ENCODE assay signal across 8 cellular contexts in genomic region chr14:105487986-105488777, GRCh38. TPM values are rescaled to one million over a fixed set of nuclear protein-coding genes. Genes with fewer than 3 reads are reported as not detected.
DNase-seq lines count a peak whose midpoint lies in the region; ATAC-seq, FAIRE-seq and TF ChIP-seq lines count a peak whose summit lies in the region.

No MANE protein-coding gene starts in this region.

- no peak for TF ChIP-seq POLR2A in H1 (IDR thresholded peaks at IDR 0.05; ENCODE audit: control extremely low read depth in 1 of 2, low read depth in 2 of 2, low read length in 2 of 2)

- FAIRE-seq in H1 (lab: Jason Lieb, UNC), result no peak

- H2BK5ac ChIP-seq in H1 (ENCODE audit: low read depth, low read length), result no peak overlapping the region

- H2AK5ac ChIP-seq in H1 (ENCODE audit: low read depth, low read length), result peak overlapping the region; percentile 48; the same call in 1 of the 2 replicates

- peak overlapping the region; percentile 68; the same call in 1 of the 2 replicates for H4K8ac ChIP-seq in H1 (ENCODE audit: extremely low read depth, insufficient read depth, low read length)

- H3K23me2 ChIP-seq in H1 (ENCODE audit: low read depth, low read length), result peaks cover 9% of the 10 kb centered on the region; the same call in 1 of the 2 replicates

- no peak overlapping the region for H2BK20ac ChIP-seq in H1 (ENCODE audit: low read length)

- TF ChIP-seq CTCF in RWPE1 (conservative IDR thresholded peaks at IDR 0.05; ENCODE audit: low read depth) (no peak), H1 (IDR thresholded peaks at IDR 0.05; ENCODE audit: control extremely low read depth in 1 of 3, insufficient read depth in 1 of 3, low read depth in 1 of 3, low read length in 3 of 3) (peak in 1 of 3 experiments; percentile 24; a peak in 1 of 4 replicates), parathyroid adenoma (IDR thresholded peaks at IDR 0.05) (no peak), brain microvascular endothelial cell (IDR thresholded peaks at IDR 0.05; ENCODE audit: low read depth, low read length, missing control alignments) (no peak)

- H3K4me2 ChIP-seq in H1 (ENCODE audit: insufficient read depth in 1 of 2, low read depth in 2 of 2, low read length in 2 of 2) (peak overlapping the region; percentile 53 to 75; a peak in 2 of 4 replicates), parathyroid adenoma (ENCODE audit: low read length) (no peak overlapping the region)

- CTCF ChIA-PET in RWPE1 (lab: Yijun Ruan, JAX) (interaction anchor here (0.6 to 2.1 kb wide), 3 partner anchors 16 to 187 kb away, joined by 3 to 19 read pairs (median 3); partner anchors contain the start of gene BRF1), H1 (lab: Charles Lee; ENCODE audit: partially characterized antibody) (interaction anchor here (1.3 to 2.6 kb wide), 13 partner anchors 7 to 122 kb away, joined by 3 to 33 read pairs (median 7); no protein-coding TSS in a partner anchor)

- H3K9me3 ChIP-seq in H1 (ENCODE audit: insufficient read depth in 2 of 2, low read depth in 1 of 2, low read length in 1 of 2) (no peaks in the 10 kb centered on the region), parathyroid adenoma (ENCODE audit: control insufficient read depth, low read length) (no peaks in the 10 kb centered on the region)

- in situ Hi-C loops in brain microvascular endothelial cell (cut with HindIII; ENCODE audit: low pct_ligation_motif_present, low sequenced_read_pairs), result no loop called here

- H3K4ac ChIP-seq in H1 (replicated peaks; ENCODE audit: insufficient read length, low read depth, low read length), result no peak overlapping the region

- H3K79me1 ChIP-seq in H1 (ENCODE audit: low read depth, low read length), result no peaks in the 10 kb centered on the region

- DNase-seq in COLO668 (lab: John Stamatoyannopoulos, UW; ENCODE audit: unreplicated experiment) (peak; percentile 29), RWPE1 (ENCODE audit: low spot score) (no peak), H1 (ENCODE audit: low read depth in 1 of 2, low spot score in 2 of 2) (no peak), brain microvascular endothelial cell (no peak), dedifferentiated amniotic fluid mesenchymal stem cell (ENCODE audit: extremely low spot score) (no peak)

- H3K9ac ChIP-seq in H1 (replicated peaks in 1 of 4; ENCODE audit: extremely low read depth in 1 of 4, low read depth in 3 of 4, low read length in 3 of 4) (no peak overlapping the region), parathyroid adenoma (no peak overlapping the region)

- no peak overlapping the region for H3K56ac ChIP-seq in H1 (replicated peaks; ENCODE audit: insufficient read length, low read depth, low read length)

- no peak overlapping the region for H3K18ac ChIP-seq in H1 (ENCODE audit: extremely low read depth, low read length)

- no peak overlapping the region for H4K5ac ChIP-seq in H1 (ENCODE audit: insufficient read length, low read depth, low read length)

- no peak overlapping the region for H3K23ac ChIP-seq in H1 (ENCODE audit: insufficient read length)

- no peak overlapping the region for H2BK15ac ChIP-seq in H1 (ENCODE audit: low read length)

- TF ChIP-seq EP300 in H1 (IDR thresholded peaks at IDR 0.05; ENCODE audit: borderline replicate concordance in 1 of 2, low read depth in 2 of 2, low read length in 2 of 2), result no peak

- no peak overlapping the region for H3K14ac ChIP-seq in H1 (ENCODE audit: insufficient read length)

- H3K4me3 ChIP-seq in H1 (ENCODE audit: extremely low read depth in 1 of 4, insufficient read depth in 2 of 4, low read depth in 3 of 4, low read length in 4 of 4) (peak overlapping the region in 1 of 4 experiments; percentile 61; a peak in 2 of 8 replicates), parathyroid adenoma (ENCODE audit: low read depth, low read length) (no peak overlapping the region), brain microvascular endothelial cell (ENCODE audit: low read depth, low read length) (no peak overlapping the region)

- no peak overlapping the region for H2AFZ ChIP-seq in H1 (ENCODE audit: low read length)
- H2AFZ ChIP-seq in parathyroid adenoma, result no peak overlapping the region

- H3K4me1 ChIP-seq in H1 (replicated peaks in 1 of 4; ENCODE audit: control insufficient read depth in 3 of 4, insufficient read depth in 4 of 4, low read length in 3 of 4) (peaks cover 0 to 20% (median 5%) of the 10 kb centered on the region in 4 experiments; a peak in 5 of 7 replicates), parathyroid adenoma (peaks cover 17% of the 10 kb centered on the region)

- POLR2A ChIA-PET in RWPE1 (lab: Yijun Ruan, JAX; ENCODE audit: low non-redundant PET), result no interaction called here
- POLR2A ChIA-PET in H1 (lab: Charles Lee; ENCODE audit: partially characterized antibody), result interaction anchor here (2.2 to 2.8 kb wide), 2 partner anchors 7 to 12 kb away, joined by 8 to 9 read pairs; no protein-coding TSS in a partner anchor

- no peak overlapping the region for H4K91ac ChIP-seq in H1 (replicated peaks; ENCODE audit: insufficient read length, low read length)

- H3K36me3 ChIP-seq in H1 (ENCODE audit: control insufficient read depth in 2 of 4, insufficient read depth in 4 of 4, low read length in 3 of 4), result no peaks in the 10 kb centered on the region; a peak in 2 of 8 replicates
- H3K36me3 ChIP-seq in parathyroid adenoma (ENCODE audit: control insufficient read depth, insufficient read depth, low read length), result no peaks in the 10 kb centered on the region
- no peaks in the 10 kb centered on the region for H3K36me3 ChIP-seq in brain microvascular endothelial cell (replicated peaks)

- WGBS in H1 (ENCODE audit: extremely low coverage in 1 of 2, insufficient coverage in 1 of 2, insufficient read length in 1 of 2, insufficient replicate concordance in 2 of 2, low coverage in 1 of 2, low lambda C conversion rate in 2 of 2, missing lambda C conversion rate in 1 of 2), 2 experiments, result 84% methylated on average over 20 of the region's 26 CpGs; no CpG with 5 or more reads in 1 of the 2 experiments

- ATAC-seq in GM21526 (IDR thresholded peaks at IDR 0.05; ENCODE audit: low FRiP score, unreplicated experiment) (no peak), GM18498 (IDR thresholded peaks at IDR 0.05; ENCODE audit: unreplicated experiment) (no peak)

- H4K20me1 ChIP-seq in H1 (replicated peaks in 1 of 2; ENCODE audit: control insufficient read depth in 1 of 2, insufficient read depth in 2 of 2, low read length in 2 of 2), result peaks cover 0 to 16% of the 10 kb centered on the region in 2 experiments

- H3K27me3 ChIP-seq in H1 (replicated peaks in 1 of 4; ENCODE audit: control insufficient read depth in 3 of 4, extremely low read depth in 1 of 4, insufficient read depth in 3 of 4, low read length in 3 of 4), result peaks cover 30 to 59% (median 51%) of the 10 kb centered on the region in 4 experiments
- H3K27me3 ChIP-seq in parathyroid adenoma (ENCODE audit: control insufficient read depth, insufficient read depth, low read length), result peaks cover 7% of the 10 kb centered on the region
- peaks cover 19% of the 10 kb centered on the region for H3K27me3 ChIP-seq in brain microvascular endothelial cell (replicated peaks)

- TF ChIP-seq RAD21 in H1 (IDR thresholded peaks at IDR 0.05 in 1 of 2, conservative IDR thresholded peaks at IDR 0.05 in 1 of 2; ENCODE audit: low read depth in 2 of 2, low read length in 2 of 2), result peak in 1 of 2 experiments; percentile 13; a peak in 1 of 4 replicates

- no peak overlapping the region for H2BK120ac ChIP-seq in H1 (replicated peaks; ENCODE audit: low read depth, low read length)

- H3K27ac ChIP-seq in RWPE1, result peak overlapping the region; percentile 100
- H3K27ac ChIP-seq in H1 (ENCODE audit: low read depth, low read length), result no peak overlapping the region
- peak overlapping the region; percentile 21 for H3K27ac ChIP-seq in parathyroid adenoma
- H3K27ac ChIP-seq in brain microvascular endothelial cell, result no peak overlapping the region

- H3K79me2 ChIP-seq in H1 (ENCODE audit: control insufficient read depth in 1 of 2, insufficient read depth in 2 of 2, low read length in 2 of 2) (no peaks in the 10 kb centered on the region), parathyroid adenoma (no peaks in the 10 kb centered on the region)

- H2BK12ac ChIP-seq in H1 (ENCODE audit: low read depth, low read length), result no peak overlapping the region

RNA-seq across cellular contexts. Expression of gene CRIP1, which starts 1.5 kb away (rescaled TPM):
- 1.2 and 2.4 TPM in 2 replicates for total RNA-seq in H1 (2021; fragmentation: NEBNext Ultra II Directional; extraction: Animal tissue kit (Norgen Biotek cat#: 25700))
- 2.2 and 5.3 TPM in 2 replicates for polyA plus RNA-seq in H1 (2011; rRNA removed)
- polyA plus RNA-seq in H1 (2011; cell fraction: cytosol; rRNA removed), result 3.1 TPM
- 5.1 TPM for polyA plus RNA-seq in H1 (2011; cell fraction: nucleus; rRNA removed)
- polyA plus RNA-seq in H1 (2012, experiment 1 of 2), result 4.4 to 8.5 TPM (median 6.3 TPM) in 4 replicates
- 8.2 TPM for polyA plus RNA-seq in H1 (2012, experiment 2 of 2)
- polyA plus RNA-seq in H1 (2013, experiment 1 of 2), result 7.6 TPM
- polyA plus RNA-seq in H1 (2013, experiment 2 of 2), result 8.4 TPM
- polyA minus RNA-seq in H1 (2011; rRNA and poly(A)+ RNA removed), result 0.63 TPM in 1 of 2 replicates, not detected in the other
- 6.4 TPM for polyA minus RNA-seq in H1 (2011; cell fraction: cytosol; rRNA and poly(A)+ RNA removed)
- 5.2 TPM for polyA minus RNA-seq in H1 (2011; cell fraction: nucleus; rRNA and poly(A)+ RNA removed)

RNA-seq across cellular contexts. Expression of gene TEDC1, which starts 2.9 kb away (rescaled TPM):
- total RNA-seq in H1 (2021; fragmentation: NEBNext Ultra II Directional; extraction: Animal tissue kit (Norgen Biotek cat#: 25700)), result 5.6 and 6.4 TPM in 2 replicates
- 14.8 and 22.8 TPM in 2 replicates for polyA plus RNA-seq in H1 (2011; rRNA removed)
- 21.7 TPM for polyA plus RNA-seq in H1 (2011; cell fraction: cytosol; rRNA removed)
- polyA plus RNA-seq in H1 (2011; cell fraction: nucleus; rRNA removed), result 43.3 TPM
- polyA plus RNA-seq in H1 (2012, experiment 1 of 2), result 5.9 to 19.5 TPM (median 16.0 TPM) in 4 replicates
- polyA plus RNA-seq in H1 (2012, experiment 2 of 2), result 10.3 TPM
- polyA plus RNA-seq in H1 (2013, experiment 1 of 2), result 5.8 TPM
- polyA plus RNA-seq in H1 (2013, experiment 2 of 2), result 6.2 TPM
- polyA minus RNA-seq in H1 (2011; rRNA and poly(A)+ RNA removed), result 4.2 and 8.8 TPM in 2 replicates
- 9.1 TPM for polyA minus RNA-seq in H1 (2011; cell fraction: cytosol; rRNA and poly(A)+ RNA removed)
- 18.9 TPM for polyA minus RNA-seq in H1 (2011; cell fraction: nucleus; rRNA and poly(A)+ RNA removed)

RNA-seq across cellular contexts. Expression of gene CRIP2, which starts 13.6 kb away (rescaled TPM):
- total RNA-seq in H1 (2021; fragmentation: NEBNext Ultra II Directional; extraction: Animal tissue kit (Norgen Biotek cat#: 25700)), result 4.0 and 4.2 TPM in 2 replicates
- polyA plus RNA-seq in H1 (2011; rRNA removed), result 13.5 and 28.4 TPM in 2 replicates
- polyA plus RNA-seq in H1 (2011; cell fraction: cytosol; rRNA removed), result 11.7 TPM
- 18.2 TPM for polyA plus RNA-seq in H1 (2011; cell fraction: nucleus; rRNA removed)
- polyA plus RNA-seq in H1 (2012, experiment 1 of 2), result 6.1 to 9.1 TPM (median 7.6 TPM) in 4 replicates
- 5.1 TPM for polyA plus RNA-seq in H1 (2012, experiment 2 of 2)
- polyA plus RNA-seq in H1 (2013, experiment 1 of 2), result 6.7 TPM
- 7.7 TPM for polyA plus RNA-seq in H1 (2013, experiment 2 of 2)
- polyA minus RNA-seq in H1 (2011; rRNA and poly(A)+ RNA removed), result 0.76 and 0.83 TPM in 2 replicates
- polyA minus RNA-seq in H1 (2011; cell fraction: cytosol; rRNA and poly(A)+ RNA removed), result 3.4 TPM
- polyA minus RNA-seq in H1 (2011; cell fraction: nucleus; rRNA and poly(A)+ RNA removed), result 3.5 TPM

RNA-seq across cellular contexts. Expression of gene TMEM121, which starts 38.2 kb away (rescaled TPM):
- total RNA-seq in H1 (2021; fragmentation: NEBNext Ultra II Directional; extraction: Animal tissue kit (Norgen Biotek cat#: 25700)), result not detected in 2 replicates
- polyA plus RNA-seq in H1 (2011; rRNA removed), result 1.9 and 2.4 TPM in 2 replicates
- polyA plus RNA-seq in H1 (2011; cell fraction: cytosol; rRNA removed), result 1.8 TPM
- 1.7 TPM for polyA plus RNA-seq in H1 (2011; cell fraction: nucleus; rRNA removed)
- 0.48 to 0.85 TPM (median 0.71 TPM) in 4 replicates for polyA plus RNA-seq in H1 (2012, experiment 1 of 2)
- 0.55 TPM for polyA plus RNA-seq in H1 (2012, experiment 2 of 2)
- 0.85 TPM for polyA plus RNA-seq in H1 (2013, experiment 1 of 2)
- polyA plus RNA-seq in H1 (2013, experiment 2 of 2), result 0.77 TPM
- 0.16 and 0.59 TPM in 2 replicates for polyA minus RNA-seq in H1 (2011; rRNA and poly(A)+ RNA removed)
- 1.8 TPM for polyA minus RNA-seq in H1 (2011; cell fraction: cytosol; rRNA and poly(A)+ RNA removed)
- polyA minus RNA-seq in H1 (2011; cell fraction: nucleus; rRNA and poly(A)+ RNA removed), result 1.8 TPM

Comparison
In these comparisons a context has a peak if more than half of its experiments do, and no peak if none do; other contexts are left out.
1. H3K27ac ChIP-seq: peak in RWPE1 (single experiment) and parathyroid adenoma (single experiment); none in H1 (single experiment) and brain microvascular endothelial cell (single experiment).